1 cellular context compared by ENCODE assay signal in the genomic region with DNA sequence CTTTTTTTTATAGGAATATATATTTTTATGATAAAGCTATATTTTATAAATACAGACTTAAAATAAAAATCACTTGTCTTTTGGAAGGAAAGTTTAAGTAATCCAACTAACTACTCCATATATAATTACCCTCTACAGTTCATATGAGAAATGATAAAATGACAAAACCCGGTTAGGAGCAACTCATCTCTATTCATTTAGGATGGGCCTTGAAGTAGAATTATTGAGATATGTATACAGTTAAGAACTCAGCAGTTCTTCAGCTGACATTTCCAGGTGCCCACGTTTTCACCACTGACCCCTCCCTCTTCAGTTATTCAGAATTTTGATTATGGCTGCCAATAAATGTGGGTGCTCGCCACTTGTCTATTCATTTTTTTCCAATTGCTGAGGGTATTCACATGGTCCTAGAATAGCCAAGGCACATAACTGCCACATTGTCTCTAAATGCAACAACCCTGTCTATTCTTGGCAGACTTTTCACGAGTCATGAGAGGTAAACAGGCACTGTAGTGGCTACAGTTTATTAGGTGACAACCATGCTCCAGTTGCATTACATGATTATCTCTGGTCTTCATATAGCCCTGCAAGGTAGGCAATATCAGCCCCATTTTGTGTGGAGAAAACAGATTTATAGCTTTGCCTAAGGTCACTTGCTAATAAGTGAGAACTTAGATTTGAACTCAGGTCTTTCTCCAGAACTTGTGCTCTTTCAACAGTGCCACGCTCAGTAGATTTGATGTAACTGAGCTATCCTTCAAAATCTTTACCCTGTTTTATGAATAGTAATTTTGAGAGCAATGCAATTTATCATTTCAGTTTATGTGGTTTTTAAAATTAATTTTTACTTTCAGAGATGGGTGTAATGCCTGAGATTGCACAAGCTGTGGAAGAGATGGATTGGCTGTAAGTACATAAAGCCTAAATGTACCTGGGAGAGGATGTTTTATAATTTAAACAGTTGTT.
TF ChIP-seq lines count a peak whose summit lies in the region.

No MANE protein-coding gene starts in this region.

TF ChIP-seq in HepG2, 621 proteins besides CTCF, POLR2A, EP300 and RAD21:
- TF ChIP-seq FOXP1 (IDR thresholded peaks at IDR 0.05) (no peak), FOXP1 (CRISPR knock-in tag; IDR thresholded peaks at IDR 0.05) (no peak), RBM22 (optimal IDR thresholded peaks at IDR 0.05; ENCODE audit: low read length) (peak; percentile 76), ZBTB21 (CRISPR knock-in tag; IDR thresholded peaks at IDR 0.05) (no peak), ZNF737 (CRISPR knock-in tag; IDR thresholded peaks at IDR 0.05; ENCODE audit: borderline replicate concordance) (no peak)
